In the genomic region with DNA sequence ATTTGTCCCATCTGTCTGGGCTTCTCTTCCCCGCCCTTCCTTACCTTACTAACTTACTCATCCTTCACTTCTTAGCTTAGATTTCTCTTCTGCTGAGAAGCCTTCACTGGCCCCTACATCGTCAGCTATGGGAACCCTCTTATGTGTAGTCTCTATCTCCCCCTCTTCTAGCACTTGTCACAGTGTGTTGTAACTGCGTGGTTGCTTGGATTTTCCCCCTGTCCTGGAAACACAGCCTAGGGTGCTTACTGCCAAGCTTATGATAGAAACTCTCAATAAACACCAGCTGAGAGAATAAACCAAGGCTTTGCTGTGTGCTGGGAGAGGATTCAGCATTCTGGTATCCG, we compare ENCODE assay signal across 1 cellular context.
TF ChIP-seq lines count a peak whose summit lies in the region.

No MANE protein-coding gene starts in this region.

TF ChIP-seq in HepG2, 621 proteins besides CTCF, POLR2A, EP300 and RAD21 (continued from another document and continues in another):
- TF ChIP-seq, protein P1, sequence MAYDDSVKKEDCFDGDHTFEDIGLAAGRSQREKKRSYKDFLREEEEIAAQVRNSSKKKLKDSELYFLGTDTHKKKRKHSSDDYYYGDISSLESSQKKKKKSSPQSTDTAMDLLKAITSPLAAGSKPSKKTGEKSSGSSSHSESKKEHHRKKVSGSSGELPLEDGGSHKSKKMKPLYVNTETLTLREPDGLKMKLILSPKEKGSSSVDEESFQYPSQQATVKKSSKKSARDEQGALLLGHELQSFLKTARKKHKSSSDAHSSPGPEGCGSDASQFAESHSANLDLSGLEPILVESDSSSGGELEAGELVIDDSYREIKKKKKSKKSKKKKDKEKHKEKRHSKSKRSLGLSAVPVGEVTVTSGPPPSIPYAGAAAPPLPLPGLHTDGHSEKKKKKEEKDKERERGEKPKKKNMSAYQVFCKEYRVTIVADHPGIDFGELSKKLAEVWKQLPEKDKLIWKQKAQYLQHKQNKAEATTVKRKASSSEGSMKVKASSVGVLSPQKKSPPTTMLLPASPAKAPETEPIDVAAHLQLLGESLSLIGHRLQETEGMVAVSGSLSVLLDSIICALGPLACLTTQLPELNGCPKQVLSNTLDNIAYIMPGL (CRISPR knock-in tag; IDR thresholded peaks at IDR 0.05; ENCODE audit: borderline replicate concordance in 1 of 2, low read depth in 1 of 2) = no peak
- no peak for TF ChIP-seq MED8 (CRISPR knock-in tag; IDR thresholded peaks at IDR 0.05; ENCODE audit: insufficient replicate concordance)
- TF ChIP-seq, protein P2, sequence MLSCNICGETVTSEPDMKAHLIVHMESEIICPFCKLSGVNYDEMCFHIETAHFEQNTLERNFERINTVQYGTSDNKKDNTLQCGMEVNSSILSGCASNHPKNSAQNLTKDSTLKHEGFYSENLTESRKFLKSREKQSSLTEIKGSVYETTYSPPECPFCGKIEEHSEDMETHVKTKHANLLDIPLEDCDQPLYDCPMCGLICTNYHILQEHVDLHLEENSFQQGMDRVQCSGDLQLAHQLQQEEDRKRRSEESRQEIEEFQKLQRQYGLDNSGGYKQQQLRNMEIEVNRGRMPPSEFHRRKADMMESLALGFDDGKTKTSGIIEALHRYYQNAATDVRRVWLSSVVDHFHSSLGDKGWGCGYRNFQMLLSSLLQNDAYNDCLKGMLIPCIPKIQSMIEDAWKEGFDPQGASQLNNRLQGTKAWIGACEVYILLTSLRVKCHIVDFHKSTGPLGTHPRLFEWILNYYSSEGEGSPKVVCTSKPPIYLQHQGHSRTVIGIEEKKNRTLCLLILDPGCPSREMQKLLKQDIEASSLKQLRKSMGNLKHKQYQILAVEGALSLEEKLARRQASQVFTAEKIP (CRISPR knock-in tag; IDR thresholded peaks at IDR 0.05; ENCODE audit: borderline replicate concordance) = no peak
- TF ChIP-seq CENPX (CRISPR knock-in tag; IDR thresholded peaks at IDR 0.05) = no peak
- TF ChIP-seq, protein P3, sequence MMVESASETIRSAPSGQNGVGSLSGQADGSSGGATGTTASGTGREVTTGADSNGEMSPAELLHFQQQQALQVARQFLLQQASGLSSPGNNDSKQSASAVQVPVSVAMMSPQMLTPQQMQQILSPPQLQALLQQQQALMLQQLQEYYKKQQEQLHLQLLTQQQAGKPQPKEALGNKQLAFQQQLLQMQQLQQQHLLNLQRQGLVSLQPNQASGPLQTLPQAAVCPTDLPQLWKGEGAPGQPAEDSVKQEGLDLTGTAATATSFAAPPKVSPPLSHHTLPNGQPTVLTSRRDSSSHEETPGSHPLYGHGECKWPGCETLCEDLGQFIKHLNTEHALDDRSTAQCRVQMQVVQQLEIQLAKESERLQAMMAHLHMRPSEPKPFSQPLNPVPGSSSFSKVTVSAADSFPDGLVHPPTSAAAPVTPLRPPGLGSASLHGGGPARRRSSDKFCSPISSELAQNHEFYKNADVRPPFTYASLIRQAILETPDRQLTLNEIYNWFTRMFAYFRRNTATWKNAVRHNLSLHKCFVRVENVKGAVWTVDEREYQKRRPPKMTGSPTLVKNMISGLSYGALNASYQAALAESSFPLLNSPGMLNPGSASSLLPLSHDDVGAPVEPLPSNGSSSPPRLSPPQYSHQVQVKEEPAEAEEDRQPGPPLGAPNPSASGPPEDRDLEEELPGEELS (CRISPR knock-in tag; IDR thresholded peaks at IDR 0.05) = no peak
- TF ChIP-seq ISX (CRISPR knock-in tag; conservative IDR thresholded peaks at IDR 0.05) = no peak
- peak; percentile 44 for TF ChIP-seq ZNF781 (CRISPR knock-in tag; IDR thresholded peaks at IDR 0.05; ENCODE audit: borderline replicate concordance, not compliant biosample characterization)
- no peak for TF ChIP-seq CREB1 (IDR thresholded peaks at IDR 0.05)
- TF ChIP-seq CREB1 (CRISPR knock-in tag; IDR thresholded peaks at IDR 0.05) = no peak
- TF ChIP-seq, protein P4, sequence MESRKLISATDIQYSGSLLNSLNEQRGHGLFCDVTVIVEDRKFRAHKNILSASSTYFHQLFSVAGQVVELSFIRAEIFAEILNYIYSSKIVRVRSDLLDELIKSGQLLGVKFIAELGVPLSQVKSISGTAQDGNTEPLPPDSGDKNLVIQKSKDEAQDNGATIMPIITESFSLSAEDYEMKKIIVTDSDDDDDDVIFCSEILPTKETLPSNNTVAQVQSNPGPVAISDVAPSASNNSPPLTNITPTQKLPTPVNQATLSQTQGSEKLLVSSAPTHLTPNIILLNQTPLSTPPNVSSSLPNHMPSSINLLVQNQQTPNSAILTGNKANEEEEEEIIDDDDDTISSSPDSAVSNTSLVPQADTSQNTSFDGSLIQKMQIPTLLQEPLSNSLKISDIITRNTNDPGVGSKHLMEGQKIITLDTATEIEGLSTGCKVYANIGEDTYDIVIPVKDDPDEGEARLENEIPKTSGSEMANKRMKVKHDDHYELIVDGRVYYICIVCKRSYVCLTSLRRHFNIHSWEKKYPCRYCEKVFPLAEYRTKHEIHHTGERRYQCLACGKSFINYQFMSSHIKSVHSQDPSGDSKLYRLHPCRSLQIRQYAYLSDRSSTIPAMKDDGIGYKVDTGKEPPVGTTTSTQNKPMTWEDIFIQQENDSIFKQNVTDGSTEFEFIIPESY (CRISPR knock-in tag; IDR thresholded peaks at IDR 0.05) = no peak
- no peak for TF ChIP-seq CCAR2 (optimal IDR thresholded peaks at IDR 0.05; ENCODE audit: low read depth, low read length)
- TF ChIP-seq MAF1 (CRISPR knock-in tag; IDR thresholded peaks at IDR 0.05; ENCODE audit: borderline replicate concordance) = no peak
- TF ChIP-seq, protein P5, sequence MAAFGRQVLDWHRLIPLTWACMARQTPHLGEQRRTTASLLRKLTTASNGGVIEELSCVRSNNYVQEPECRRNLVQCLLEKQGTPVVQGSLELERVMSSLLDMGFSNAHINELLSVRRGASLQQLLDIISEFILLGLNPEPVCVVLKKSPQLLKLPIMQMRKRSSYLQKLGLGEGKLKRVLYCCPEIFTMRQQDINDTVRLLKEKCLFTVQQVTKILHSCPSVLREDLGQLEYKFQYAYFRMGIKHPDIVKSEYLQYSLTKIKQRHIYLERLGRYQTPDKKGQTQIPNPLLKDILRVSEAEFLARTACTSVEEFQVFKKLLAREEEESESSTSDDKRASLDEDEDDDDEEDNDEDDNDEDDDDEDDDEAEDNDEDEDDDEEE (CRISPR knock-in tag; IDR thresholded peaks at IDR 0.05) = no peak
- no peak for TF ChIP-seq ZNF589 (CRISPR knock-in tag; conservative IDR thresholded peaks at IDR 0.05)
- TF ChIP-seq, protein P6, sequence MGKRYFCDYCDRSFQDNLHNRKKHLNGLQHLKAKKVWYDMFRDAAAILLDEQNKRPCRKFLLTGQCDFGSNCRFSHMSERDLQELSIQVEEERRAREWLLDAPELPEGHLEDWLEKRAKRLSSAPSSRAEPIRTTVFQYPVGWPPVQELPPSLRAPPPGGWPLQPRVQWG (CRISPR knock-in tag; IDR thresholded peaks at IDR 0.05; ENCODE audit: borderline replicate concordance, low read depth) = no peak
- TF ChIP-seq ZNF142 (CRISPR knock-in tag; IDR thresholded peaks at IDR 0.05) = 0 out of 2 replicates have a peak, but pooled peaks have one; percentile 26
- no peak for TF ChIP-seq IRF1 (CRISPR knock-in tag; IDR thresholded peaks at IDR 0.05; ENCODE audit: low read depth)
- TF ChIP-seq GATAD1 (CRISPR knock-in tag; IDR thresholded peaks at IDR 0.05) = no peak
- TF ChIP-seq ZNF121 (CRISPR knock-in tag; IDR thresholded peaks at IDR 0.05) = no peak
- TF ChIP-seq ZNF614 (CRISPR knock-in tag; IDR thresholded peaks at IDR 0.05; ENCODE audit: borderline replicate concordance) = no peak
- TF ChIP-seq KAT7 (CRISPR knock-in tag; IDR thresholded peaks at IDR 0.05; ENCODE audit: borderline replicate concordance) = no peak
- TF ChIP-seq ZFX (CRISPR knock-in tag; IDR thresholded peaks at IDR 0.05; ENCODE audit: low read depth) = peak; percentile 45
- TF ChIP-seq ARNT (IDR thresholded peaks at IDR 0.05) = no peak
- no peak for TF ChIP-seq SOX13 (IDR thresholded peaks at IDR 0.05)
- no peak for TF ChIP-seq SOX13 (CRISPR knock-in tag; conservative IDR thresholded peaks at IDR 0.05 in 1 of 2, IDR thresholded peaks at IDR 0.05 in 1 of 2)
- TF ChIP-seq ZNF329 (CRISPR knock-in tag; IDR thresholded peaks at IDR 0.05; ENCODE audit: low read depth) = no peak
- no peak for TF ChIP-seq ZSCAN21 (CRISPR knock-in tag; IDR thresholded peaks at IDR 0.05; ENCODE audit: borderline replicate concordance)
- TF ChIP-seq KMT2A (CRISPR knock-in tag; IDR thresholded peaks at IDR 0.05) = 0 out of 2 replicates have a peak, but pooled peaks have one; percentile 30
- TF ChIP-seq, protein P7, sequence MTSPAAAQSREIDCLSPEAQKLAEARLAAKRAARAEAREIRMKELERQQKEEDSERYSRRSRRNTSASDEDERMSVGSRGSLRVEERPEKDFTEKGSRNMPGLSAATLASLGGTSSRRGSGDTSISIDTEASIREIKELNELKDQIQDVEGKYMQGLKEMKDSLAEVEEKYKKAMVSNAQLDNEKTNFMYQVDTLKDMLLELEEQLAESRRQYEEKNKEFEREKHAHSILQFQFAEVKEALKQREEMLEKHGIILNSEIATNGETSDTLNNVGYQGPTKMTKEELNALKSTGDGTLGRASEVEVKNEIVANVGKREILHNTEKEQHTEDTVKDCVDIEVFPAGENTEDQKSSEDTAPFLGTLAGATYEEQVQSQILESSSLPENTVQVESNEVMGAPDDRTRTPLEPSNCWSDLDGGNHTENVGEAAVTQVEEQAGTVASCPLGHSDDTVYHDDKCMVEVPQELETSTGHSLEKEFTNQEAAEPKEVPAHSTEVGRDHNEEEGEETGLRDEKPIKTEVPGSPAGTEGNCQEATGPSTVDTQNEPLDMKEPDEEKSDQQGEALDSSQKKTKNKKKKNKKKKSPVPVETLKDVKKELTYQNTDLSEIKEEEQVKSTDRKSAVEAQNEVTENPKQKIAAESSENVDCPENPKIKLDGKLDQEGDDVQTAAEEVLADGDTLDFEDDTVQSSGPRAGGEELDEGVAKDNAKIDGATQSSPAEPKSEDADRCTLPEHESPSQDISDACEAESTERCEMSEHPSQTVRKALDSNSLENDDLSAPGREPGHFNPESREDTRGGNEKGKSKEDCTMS (CRISPR knock-in tag; conservative IDR thresholded peaks at IDR 0.05) = no peak
- TF ChIP-seq STAT5B (CRISPR knock-in tag; IDR thresholded peaks at IDR 0.05) = no peak
- no peak for TF ChIP-seq HMG20A (CRISPR knock-in tag; IDR thresholded peaks at IDR 0.05; ENCODE audit: borderline replicate concordance)
